9 cellular contexts compared by ENCODE assay signal in the genomic region with DNA sequence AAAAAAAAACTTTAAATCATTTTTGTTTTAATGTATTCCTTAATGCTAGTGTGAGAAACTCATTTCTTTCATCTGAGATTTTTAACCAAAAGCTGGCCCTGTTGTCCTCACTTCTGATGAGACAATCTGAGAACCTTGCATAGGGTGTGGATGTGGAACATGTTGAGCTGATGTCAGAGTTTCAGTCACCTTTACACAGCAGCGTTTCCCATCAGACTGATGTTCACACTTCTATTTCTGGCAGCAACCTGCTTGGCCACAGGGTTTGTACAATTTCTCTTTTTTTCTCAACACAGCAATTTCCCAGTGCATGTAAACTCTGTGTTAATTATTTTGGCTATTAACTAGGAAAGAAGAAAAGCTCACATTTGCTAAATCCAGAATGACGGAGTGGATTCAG.
A peak's percentile ranks its signal among the peaks of the same experiment; 100 is the strongest.
DNase-seq lines count a peak whose midpoint lies in the region; ATAC-seq, FAIRE-seq and TF ChIP-seq lines count a peak whose summit lies in the region.
"Had no signal": no experiment of that assay in that cellular context is flagged by ENCODE, and none has a peak within 500 bp of the region (broad histone marks: within the 10 kb centered on the region; RNA-seq: fewer than 3 reads in every experiment).

No MANE protein-coding gene starts in this region.

- TF ChIP-seq RAD21 in GM12878 (IDR thresholded peaks at IDR 0.05; ENCODE audit: insufficient read depth, low read depth, low read length), result peak; percentile 29; the same call in 1 of the 2 replicates

- RAD21 ChIA-PET in GM12878 (lab: Charles Lee; ENCODE audit: unreplicated experiment), result interaction anchor here (0.7 to 5.8 kb wide), 34 partner anchors 9 to 1029 kb away, joined by 3 to 84 read pairs (median 4); partner anchors contain the start of gene SAMSN1

- TF ChIP-seq EP300 in GM12878 (IDR thresholded peaks at IDR 0.05; ENCODE audit: borderline replicate concordance in 1 of 2, control insufficient read depth in 1 of 2, low read depth in 2 of 2, low read length in 2 of 2), result peak; percentile 92 to 95

- intact Hi-C loops in GM12878 (cut with micrococcal nuclease; ENCODE audit: unreplicated experiment), result loop anchor here (1.0 to 5.0 kb wide), 7 partner anchors 81 to 409 kb away; no protein-coding TSS in a partner anchor
- intact Hi-C loops in left cardiac atrium (cut with DNase I), result no loop called here

- in situ Hi-C loops in GM12878 (cut with MboI), result loop anchor here (5.0 kb wide), 1 partner anchor 79 kb away; no protein-coding TSS in a partner anchor

- H4K20me1 ChIP-seq in GM12878 (ENCODE audit: control insufficient read depth, insufficient read depth), result no peaks in the 10 kb centered on the region

- no peaks in the 10 kb centered on the region; the same call in 1 of the 2 replicates for H3K79me2 ChIP-seq in GM12878 (ENCODE audit: control insufficient read depth, insufficient read depth, low read length)

- SMC1A ChIA-PET in GM12878 (lab: Charles Lee; ENCODE audit: uncharacterized antibody, unreplicated experiment), result interaction anchor here (0.6 to 7.6 kb wide), 50 partner anchors 8 to 1877 kb away, joined by 3 to 100 read pairs (median 5); partner anchors contain the start of gene HSPA13

- TF ChIP-seq CTCF in GM12878 (IDR thresholded peaks at IDR 0.05 in 2 of 3, conservative IDR thresholded peaks at IDR 0.05 in 1 of 3; ENCODE audit: control insufficient read depth in 2 of 3, extremely low read depth in 1 of 3, insufficient read depth in 1 of 3, low read depth in 3 of 3, low read length in 3 of 3), result no peak

- DNase-seq in GM12878 (ENCODE audit: low read depth, low spot score) (peak; percentile 96), left cardiac atrium (no peak), COLO668 (lab: John Stamatoyannopoulos, UW; ENCODE audit: unreplicated experiment) (no peak), GM03348 (ENCODE audit: low spot score) (no peak), medulla oblongata (ENCODE audit: extremely low spot score) (no peak)
- DNase-seq: SJCRH30 had no signal

- POLR2A ChIA-PET in GM12878 (lab: Charles Lee), result interaction anchor here (0.9 to 2.4 kb wide), 10 partner anchors 11 to 310 kb away, joined by 3 to 16 read pairs (median 6); no protein-coding TSS in a partner anchor

- peak overlapping the region; percentile 96 for H3K27ac ChIP-seq in GM12878 (ENCODE audit: control insufficient read depth, insufficient read depth)
- H3K27ac ChIP-seq: SJCRH30 had no signal

- no peak overlapping the region; the same call in 1 of the 2 replicates for H2AFZ ChIP-seq in GM12878 (ENCODE audit: control insufficient read depth, low read depth, low read length)

- no peak overlapping the region for H3K4me3 ChIP-seq in GM12878
- H3K4me3 ChIP-seq: SJCRH30 had no signal

- ATAC-seq in GM18511 (IDR thresholded peaks at IDR 0.05; ENCODE audit: unreplicated experiment) (peak; percentile 86), GM21360 (IDR thresholded peaks at IDR 0.05; ENCODE audit: unreplicated experiment) (peak; percentile 93), HG03139 (IDR thresholded peaks at IDR 0.05; ENCODE audit: unreplicated experiment) (peak; percentile 81), GM12878 (peak; percentile 88), left cardiac atrium (no peak)

- CTCF ChIA-PET in GM12878 (lab: Yijun Ruan, JAX), result interaction anchor here (0.7 to 6.4 kb wide), 20 partner anchors 11 to 322 kb away, joined by 3 to 46 read pairs (median 4); no protein-coding TSS in a partner anchor

- FAIRE-seq in GM12878 (lab: Jason Lieb, UNC), result peak; percentile 93

- peak overlapping the region; percentile 52 for H3K4me2 ChIP-seq in GM12878 (ENCODE audit: control insufficient read depth, insufficient read depth)

- TF ChIP-seq POLR2A in GM12878 (IDR thresholded peaks at IDR 0.05; ENCODE audit: low read depth, low read length), result peak; percentile 41

- no peaks in the 10 kb centered on the region for H3K27me3 ChIP-seq in GM12878 (replicated peaks in 1 of 2; ENCODE audit: control insufficient read depth in 2 of 2, insufficient read depth in 2 of 2, low read length in 1 of 2)
- H3K27me3 ChIP-seq: SJCRH30 had no signal

- H3K4me1 ChIP-seq in GM12878 (ENCODE audit: control insufficient read depth, insufficient read depth, low read length), result peaks cover 34% of the 10 kb centered on the region

- H3K9ac ChIP-seq in GM12878 (ENCODE audit: control insufficient read depth, insufficient read depth, low read length), result peak overlapping the region; percentile 78

- H3K9me3 ChIP-seq in GM12878 (replicated peaks; ENCODE audit: control insufficient read depth, insufficient read depth, low read length), result no peaks in the 10 kb centered on the region; the same call in 1 of the 3 replicates
- H3K9me3 ChIP-seq: SJCRH30 had no signal

- 47% methylated on average over 2 of the region's 2 CpGs for WGBS in GM12878 (ENCODE audit: insufficient coverage, insufficient replicate concordance, low lambda C conversion rate, missing lambda C conversion rate)

- H3K36me3 ChIP-seq in GM12878 (ENCODE audit: control insufficient read depth in 2 of 2, insufficient read depth in 2 of 2, low read length in 1 of 2), result no peaks in the 10 kb centered on the region
- H3K36me3 ChIP-seq: SJCRH30 had no signal

- BruUV-seq in GM12878 (replicated peaks; lab: Mats Ljungman, UMichigan), result no TSS peak

TF ChIP-seq in GM12878, 131 proteins besides CTCF, POLR2A, EP300 and RAD21 (continues in another document):
- peak; percentile 58; the same call in 1 of the 2 replicates for TF ChIP-seq MXI1 (IDR thresholded peaks at IDR 0.05; ENCODE audit: low read depth, low read length)
- peak; percentile 98 for TF ChIP-seq MEF2A (IDR thresholded peaks at IDR 0.05; ENCODE audit: insufficient read depth, low read depth, low read length)
- peak; percentile 83 for TF ChIP-seq IKZF1 (conservative IDR thresholded peaks at IDR 0.05)
- TF ChIP-seq ZBTB33 (IDR thresholded peaks at IDR 0.05), result no peak
- no peak for TF ChIP-seq KLF5 (IDR thresholded peaks at IDR 0.05; ENCODE audit: partially characterized antibody)
- peak; percentile 85 for TF ChIP-seq NBN (IDR thresholded peaks at IDR 0.05)
- TF ChIP-seq CEBPB (IDR thresholded peaks at IDR 0.05; ENCODE audit: borderline replicate concordance in 1 of 2, low read depth in 2 of 2, low read length in 2 of 2), result peak in 1 of 2 experiments; percentile 56; a peak in 1 of 4 replicates
- TF ChIP-seq CHD1 (IDR thresholded peaks at IDR 0.05; ENCODE audit: low read depth, low read length), result no peak
- TF ChIP-seq ATF7 (IDR thresholded peaks at IDR 0.05; ENCODE audit: low read depth), result peak; percentile 97
- no peak for TF ChIP-seq KAT2A (conservative IDR thresholded peaks at IDR 0.05; ENCODE audit: control insufficient read depth, low read depth, low read length)
- TF ChIP-seq RELB (IDR thresholded peaks at IDR 0.05; ENCODE audit: low read depth), result peak; percentile 68; the same call in 1 of the 2 replicates
- TF ChIP-seq SUZ12 (IDR thresholded peaks at IDR 0.05; ENCODE audit: unreplicated experiment), result no peak

Comparison
In these comparisons a context has a peak if more than half of its experiments do, and no peak if none do; other contexts are left out.
1. ATAC-seq: peak in GM18511 (single experiment), GM21360 (single experiment), HG03139 (single experiment) and GM12878 (single experiment); none in left cardiac atrium (0 of 2).